Comparison of ENCODE assay signal across 8 cellular contexts in the genomic region with DNA sequence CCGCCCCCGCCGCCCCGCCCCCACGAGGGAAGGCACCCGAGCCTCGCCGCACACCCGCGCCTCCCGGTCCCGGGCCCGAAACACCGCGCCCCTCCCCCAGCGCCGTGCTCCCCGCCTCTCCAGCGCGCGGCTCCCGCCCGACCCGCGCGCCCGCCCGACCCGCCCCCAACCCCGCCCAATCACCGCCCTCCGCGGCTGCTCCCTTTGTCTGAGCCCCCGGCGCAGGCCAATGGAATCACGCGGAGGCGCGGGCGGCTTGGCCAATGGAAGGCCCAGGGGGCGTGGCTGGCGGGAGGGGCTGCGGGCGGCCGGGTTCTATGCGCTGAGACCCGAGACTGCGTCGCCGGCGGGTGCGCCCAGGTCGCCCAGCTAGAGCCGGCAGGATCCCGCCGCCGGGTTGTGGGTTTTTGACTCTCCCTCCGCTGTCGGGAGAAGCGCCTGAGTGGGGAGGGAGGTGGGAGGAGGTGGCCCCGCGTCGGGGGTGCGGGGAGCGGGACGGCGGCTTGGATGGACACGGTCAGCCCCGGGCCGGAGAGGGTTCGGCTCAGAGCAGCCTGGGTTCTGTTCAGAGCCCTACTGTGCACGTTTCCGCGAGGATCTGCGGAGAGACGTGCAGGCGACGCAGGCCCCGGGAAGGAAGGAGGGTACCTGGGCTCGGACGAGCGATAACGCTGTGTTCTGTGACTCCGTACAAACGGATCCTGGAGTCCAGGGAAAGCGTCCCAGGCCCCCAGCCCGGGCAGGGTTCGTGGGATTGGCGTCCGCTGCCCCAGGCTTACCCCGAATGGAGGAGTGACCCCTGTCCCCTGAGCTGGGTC. TPM values are rescaled to one million over a fixed set of nuclear protein-coding genes. Genes with fewer than 3 reads are reported as not detected.
DNase-seq lines count a peak whose midpoint lies in the region; ATAC-seq and TF ChIP-seq lines count a peak whose summit lies in the region.

No MANE protein-coding gene starts in this region.

- TF ChIP-seq CTCF in 22Rv1 (IDR thresholded peaks at IDR 0.05) (no peak), spleen (IDR thresholded peaks at IDR 0.05 in 8 of 11, conservative IDR thresholded peaks at IDR 0.05 in 3 of 11) (no peak)

- peak in 1 of 3 donors; percentile 41 for TF ChIP-seq POLR2A in spleen (IDR thresholded peaks at IDR 0.05)

- H3K36me3 ChIP-seq in spleen: no peaks in the 10 kb centered on the region

- DNase-seq in NCI-H2227 treated with DMSO at 0.1 percent for 48 hours (lab: John Stamatoyannopoulos, UW) (peak; percentile 96), caudate nucleus (lab: John Stamatoyannopoulos, UW) (peak in 60 of 61 donors; percentile 79 to 98 (median 94)), iris pigment epithelial cell (ENCODE audit: low read depth) (peak; percentile 96), spleen (peak; percentile 97)
- DNase-seq in activated CD4-positive, CD25-positive, alpha-beta regulatory T cell (lab: John Stamatoyannopoulos, UW): peak; percentile 79 to 87 (median 84)

- H3K4me3 ChIP-seq in spleen: peak overlapping the region; percentile 23 to 83 (median 60)

- ATAC-seq in GM18867 (IDR thresholded peaks at IDR 0.05; ENCODE audit: unreplicated experiment): peak; percentile 68
- ATAC-seq in HG03108 (IDR thresholded peaks at IDR 0.05; ENCODE audit: unreplicated experiment): peak; percentile 67

- WGBS in spleen, 5 donors: 3 to 7% (median 5%) methylated on average over 31 to 88 of the region's 91 CpGs

- intact Hi-C loops in spleen (cut with DNase I; ENCODE audit: low total_unique reads): no loop called here

- peaks cover 16 to 90% (median 65%) of the 10 kb centered on the region in 6 donors for H3K4me1 ChIP-seq in spleen

- peak overlapping the region; percentile 99 for H3K27ac ChIP-seq in 22Rv1
- peak overlapping the region; percentile 86 for H3K27ac ChIP-seq in caudate nucleus (ENCODE audit: low read depth, low read length)
- peak overlapping the region in 7 of 8 donors; percentile 29 to 94 (median 91) for H3K27ac ChIP-seq in spleen

- H3K27me3 ChIP-seq in spleen (replicated peaks in 1 of 7): peaks cover 0 to 73% (median 43%) of the 10 kb centered on the region in 7 donors

- H3K9me3 ChIP-seq in spleen: no peaks in the 10 kb centered on the region

RNA-seq across cellular contexts. Expression of a gene that starts 49.0 kb away (rescaled TPM):
- 10 to 100 TPM in 6 of 7 donors, 1 to 10 TPM in 1; 8.7 to 20.3 (median 14.9) TPM for total RNA-seq in spleen
- 10 to 100 TPM in 1 of 3 donors, 1 to 10 TPM in 2; 1.7 to 10.2 (median 2.0) TPM for polyA plus RNA-seq in spleen

RNA-seq across cellular contexts. Expression of a gene that starts 51.2 kb away (rescaled TPM):
- 100 to 1,000 TPM in 1 of 7 donors, 10 to 100 TPM in 6; 82.8 to 112 (median 95.0) TPM for total RNA-seq in spleen
- 10 to 100 TPM; 54.9 to 85.1 (median 71.4) TPM for polyA plus RNA-seq in spleen

Comparison
In these comparisons a context has a peak if more than half of its experiments do, and no peak if none do; other contexts are left out.
1. Peak in every context shown above with its lines: DNase-seq, ATAC-seq, H3K4me3 ChIP-seq and H3K27ac ChIP-seq.